ENCODE assay signal across 8 cellular contexts in genomic region chr1:233613252-233614172, GRCh38. TPM values are rescaled to one million over a fixed set of nuclear protein-coding genes. Genes with fewer than 3 reads are reported as not detected.
DNase-seq lines count a peak whose midpoint lies in the region; ATAC-seq, FAIRE-seq and TF ChIP-seq lines count a peak whose summit lies in the region.

KCNK1 (plus strand) TSS chr1:233614106; CDS start chr1:233614172, 66 bp downstream.

- H3F3A ChIP-seq in GM23338 (replicated peaks; ENCODE audit: low read depth), result peaks cover 8% of the 10 kb centered on the region; the same call in 1 of the 2 replicates

- peak within 1 kb of the TSS; percentile 96 for H3K4me3 ChIP-seq in GM23338
- peak within 1 kb of the TSS; percentile 54 to 88 (median 76) for H3K4me3 ChIP-seq in dorsolateral prefrontal cortex
- peak within 1 kb of the TSS; percentile 61 for H3K4me3 ChIP-seq in lung
- H3K4me3 ChIP-seq in thyroid gland (replicated peaks in 1 of 3), result peak within 1 kb of the TSS; percentile 67 to 74 (median 68)

- intact Hi-C loops in dorsolateral prefrontal cortex (cut with DNase I), result loop anchor here (5.0 to 10.0 kb wide), 3 partner anchors 96 to 181 kb away; no protein-coding TSS in a partner anchor
- intact Hi-C loops in thyroid gland (cut with DNase I), result no loop called here

- peaks cover 7% of the 10 kb centered on the region; the same call in 1 of the 2 replicates for H4K20me1 ChIP-seq in GM23338 (replicated peaks; ENCODE audit: insufficient read depth)

- H3K27me3 ChIP-seq in GM23338 (ENCODE audit: insufficient read depth) (peaks cover 47% of the 10 kb centered on the region), dorsolateral prefrontal cortex (peaks cover 0 to 13% (median 0%) of the 10 kb centered on the region in 45 donors), lung (ENCODE audit: control insufficient read depth, insufficient read depth) (no peaks in the 10 kb centered on the region), thyroid gland (no peaks in the 10 kb centered on the region)

- peak within 1 kb of the TSS; percentile 97 for H3K4me2 ChIP-seq in GM23338

- H3K4me3 Mint-ChIP-seq in GM23338, result peak within 1 kb of the TSS; percentile 86

- H3K9me3 ChIP-seq in lung (ENCODE audit: control insufficient read depth in 2 of 2, insufficient read depth in 1 of 2, low read length in 1 of 2) (peaks cover 0 to 1% of the 10 kb centered on the region in 2 donors), thyroid gland (no peaks in the 10 kb centered on the region)

- no peaks in the 10 kb centered on the region for H3K9me2 ChIP-seq in GM23338 (ENCODE audit: insufficient read depth)

- peak within 1 kb of the TSS; percentile 93 for H3K27ac Mint-ChIP-seq in GM23338

- peak; percentile 55 to 76 for TF ChIP-seq POLR2A in thyroid gland (IDR thresholded peaks at IDR 0.05)
- no peak for TF ChIP-seq POLR2A in H54 (IDR thresholded peaks at IDR 0.05; ENCODE audit: low read depth, low read length)

- no peak for TF ChIP-seq CTCF in GM23338 (conservative IDR thresholded peaks at IDR 0.05; ENCODE audit: low read depth in 2 of 2)
- no peak for TF ChIP-seq CTCF in dorsolateral prefrontal cortex (IDR thresholded peaks at IDR 0.05 in 54 of 56, conservative IDR thresholded peaks at IDR 0.05 in 2 of 56; ENCODE audit: low read depth in 1 of 56, partially characterized antibody in 56 of 56)
- TF ChIP-seq CTCF in lung (IDR thresholded peaks at IDR 0.05; ENCODE audit: control extremely low read depth, extremely low read depth), result no peak
- TF ChIP-seq CTCF in thyroid gland (IDR thresholded peaks at IDR 0.05), result no peak

- H3K9me3 Mint-ChIP-seq in GM23338, result no peaks in the 10 kb centered on the region

- peaks cover 11% of the 10 kb centered on the region for H3K36me3 Mint-ChIP-seq in GM23338 (ENCODE audit: low read depth)

- DNase-seq in DMS79 treated with DMSO at 0.1 percent for 48 hours (lab: John Stamatoyannopoulos, UW) (peak; percentile 81), GM23338 (ENCODE audit: low spot score) (peak; percentile 91), NCI-H748 (lab: John Stamatoyannopoulos, UW; ENCODE audit: unreplicated experiment) (peak; percentile 65), dorsolateral prefrontal cortex (peak; percentile 36 to 75 (median 62)), lung (ENCODE audit: low spot score) (peak; percentile 79), thyroid gland (peak; percentile 91 to 92), inferior parietal cortex (ENCODE audit: extremely low spot score) (no peak), H54 (ENCODE audit: insufficient read length, low spot score) (no peak)

- no peak for FAIRE-seq in H54 (lab: Jason Lieb, UNC)

- peak within 1 kb of the TSS; percentile 95 for H2AFZ ChIP-seq in GM23338

- 2 to 5% methylated on average over 47 to 70 of the region's 70 CpGs for WGBS in lung, 2 donors
- WGBS in thyroid gland, 2 donors, result 1 to 3% methylated on average over 26 to 36 of the region's 70 CpGs

- H3K36me3 ChIP-seq in GM23338 (ENCODE audit: insufficient read depth) (no peaks in the 10 kb centered on the region), lung (ENCODE audit: control insufficient read depth in 2 of 2, insufficient read depth in 2 of 2, low read length in 2 of 2) (no peaks in the 10 kb centered on the region), thyroid gland (no peaks in the 10 kb centered on the region)

- ATAC-seq in GM23338 (peak; percentile 87), lung (ENCODE audit: insufficient read depth, low FRiP score) (peak; percentile 79)

- peaks cover 25% of the 10 kb centered on the region for H3K4me1 Mint-ChIP-seq in GM23338

- peak within 1 kb of the TSS; percentile 67; the same call in 1 of the 2 replicates for H3K27ac ChIP-seq in GM23338 (ENCODE audit: low read depth)
- H3K27ac ChIP-seq in dorsolateral prefrontal cortex, result peak within 1 kb of the TSS; percentile 11 to 92 (median 81)
- peak within 1 kb of the TSS in 1 of 2 donors; percentile 86 for H3K27ac ChIP-seq in lung (ENCODE audit: low read depth in 1 of 2, low read length in 1 of 2)
- H3K27ac ChIP-seq in thyroid gland, result peak within 1 kb of the TSS; percentile 80 to 87 (median 81)

- peaks cover 12% of the 10 kb centered on the region for H3K27me3 Mint-ChIP-seq in GM23338 (ENCODE audit: insufficient read depth, low read depth, poor library complexity)

- H3K4me1 ChIP-seq in GM23338 (ENCODE audit: insufficient read depth) (peaks cover 19% of the 10 kb centered on the region), lung (ENCODE audit: control insufficient read depth in 2 of 2, insufficient read depth in 2 of 2, low read length in 2 of 2) (peaks cover 0 to 5% of the 10 kb centered on the region in 2 donors), thyroid gland (peaks cover 0 to 8% of the 10 kb centered on the region in 2 donors)

- H3K79me2 ChIP-seq in GM23338 (replicated peaks; ENCODE audit: insufficient read depth), result peaks cover 33% of the 10 kb centered on the region

TF ChIP-seq in GM23338, 12 proteins besides CTCF, POLR2A, EP300 and RAD21 (continues in another document):
- peak; percentile 58 for TF ChIP-seq POLR2AphosphoS5 (IDR thresholded peaks at IDR 0.05; ENCODE audit: low read depth)
- peak; percentile 83 for TF ChIP-seq CREB1 (CRISPR knock-in tag; IDR thresholded peaks at IDR 0.05; ENCODE audit: low read depth)
- TF ChIP-seq ETS1 (IDR thresholded peaks at IDR 0.05), result no peak
- no peak for TF ChIP-seq ZNF114 (CRISPR knock-in tag; IDR thresholded peaks at IDR 0.05)
- no peak for TF ChIP-seq JUNB (IDR thresholded peaks at IDR 0.05; ENCODE audit: unreplicated experiment)
- no peak for TF ChIP-seq REST (IDR thresholded peaks at IDR 0.05; ENCODE audit: unreplicated experiment)
- no peak for TF ChIP-seq EZH2 (IDR thresholded peaks at IDR 0.05; ENCODE audit: low read depth, unreplicated experiment)
- TF ChIP-seq STAT1 (IDR thresholded peaks at IDR 0.05; ENCODE audit: unreplicated experiment), result no peak
- TF ChIP-seq EZH2phosphoT487 (IDR thresholded peaks at IDR 0.05; ENCODE audit: unreplicated experiment), result no peak

RNA-seq across cellular contexts. Expression of gene KCNK1, which starts in this region (rescaled TPM):
- 11.8 and 12.7 TPM in 2 replicates for total RNA-seq in GM23338 (2014; rRNA removed; shearing (Covaris generic))
- polyA plus RNA-seq in GM23338 (2016; fragmentation: Nextera tagmentation; extraction: Ambion mirVana), result 10.1 and 12.1 TPM in 2 replicates
- total RNA-seq in dorsolateral prefrontal cortex, result 100 to 1,000 TPM in 12 of 120 experiments, 10 to 100 TPM in 108; 32.0 to 140 (median 72.4) TPM
- total RNA-seq in lung, result 10 to 100 TPM; 10.2 to 12.1 TPM
- 10 to 100 TPM in 1 of 2 donors, 1 to 10 TPM in 1; 8.9 to 13.1 TPM for polyA plus RNA-seq in lung
- 1 to 10 TPM; 6.7 to 8.3 (median 7.6) TPM for total RNA-seq in thyroid gland

Comparison
In these comparisons a context has a peak if more than half of its experiments do, and no peak if none do; other contexts are left out.
1. DNase-seq: peak in DMS79 treated with DMSO at 0.1 percent for 48 hours (single experiment), GM23338 (single experiment), NCI-H748 (single experiment), dorsolateral prefrontal cortex (10 of 10), lung (single experiment) and thyroid gland (2 of 2); none in inferior parietal cortex (single experiment) and H54 (single experiment).
2. Peak in every context shown above with its lines, with median percentiles within 50 percentile points of each other: H3K4me3 ChIP-seq.